ENCODE assay signal across 8 cellular contexts in genomic region chr11:116927163-116927772, GRCh38.
DNase-seq lines count a peak whose midpoint lies in the region; ATAC-seq and TF ChIP-seq lines count a peak whose summit lies in the region.

No MANE protein-coding gene starts in this region.

- no peak overlapping the region for H3K23ac ChIP-seq in mesendoderm (ENCODE audit: low read length)

- H3K36me3 ChIP-seq in heart left ventricle (peaks cover 0 to 32% (median 19%) of the 10 kb centered on the region in 9 donors), transverse colon (peaks cover 0 to 13% (median 0%) of the 10 kb centered on the region in 4 donors), mesendoderm (ENCODE audit: control insufficient read depth, insufficient read depth, low read length) (peaks cover 2% of the 10 kb centered on the region)

- no peak for DNase-seq in heart left ventricle
- DNase-seq in left cardiac atrium: no peak
- peak; percentile 24 to 45 for DNase-seq in activated CD4-positive, alpha-beta T cell treated with anti-CD3 and anti-CD28 coated beads, Interleukin-2, amount 50 U/mL, for 48 hours
- no peak for DNase-seq in foreskin fibroblast
- DNase-seq in transverse colon: peak; percentile 34
- no peak for DNase-seq in NK-92 (lab: John Stamatoyannopoulos, UW; ENCODE audit: unreplicated experiment)
- no peak for DNase-seq in mesendoderm
- DNase-seq in epidermal melanocyte (ENCODE audit: insufficient read length, low spot score): no peak

- H3K4me3 ChIP-seq in heart left ventricle: no peak overlapping the region
- H3K4me3 ChIP-seq in foreskin fibroblast (ENCODE audit: low read depth in 1 of 2, low read length in 2 of 2): no peak overlapping the region
- no peak overlapping the region for H3K4me3 ChIP-seq in transverse colon
- no peak overlapping the region for H3K4me3 ChIP-seq in mesendoderm (ENCODE audit: low read length)

- H3K56ac ChIP-seq in mesendoderm (ENCODE audit: low read length): no peak overlapping the region

- no peak overlapping the region for H3K4me2 ChIP-seq in mesendoderm (ENCODE audit: low read length)

- H3K27ac ChIP-seq in heart left ventricle (peak overlapping the region in 1 of 12 donors; percentile 82), transverse colon (peak overlapping the region in 2 of 4 donors; percentile 22 to 23), mesendoderm (ENCODE audit: low read depth, low read length) (no peak overlapping the region)

- H3K4me1 ChIP-seq in heart left ventricle: peaks cover 12 to 81% (median 47%) of the 10 kb centered on the region in 12 donors
- H3K4me1 ChIP-seq in transverse colon: peaks cover 15 to 39% (median 24%) of the 10 kb centered on the region in 4 donors
- no peaks in the 10 kb centered on the region for H3K4me1 ChIP-seq in mesendoderm (ENCODE audit: control insufficient read depth, low read depth, low read length)

- no peaks in the 10 kb centered on the region for H3K9me3 ChIP-seq in heart left ventricle
- no peaks in the 10 kb centered on the region for H3K9me3 ChIP-seq in transverse colon

- H3K4ac ChIP-seq in mesendoderm (ENCODE audit: low read depth, low read length): no peak overlapping the region

- H2BK120ac ChIP-seq in mesendoderm (ENCODE audit: low read depth, low read length): no peak overlapping the region

- H3K79me2 ChIP-seq in mesendoderm (ENCODE audit: control insufficient read depth, insufficient read depth, low read length): no peaks in the 10 kb centered on the region

- H3K27me3 ChIP-seq in heart left ventricle (no peaks in the 10 kb centered on the region), transverse colon (no peaks in the 10 kb centered on the region), mesendoderm (ENCODE audit: insufficient read depth, low read length, poor library complexity) (no peaks in the 10 kb centered on the region)

- 56 to 71% (median 60%) methylated on average over 6 of the region's 6 CpGs for WGBS in heart left ventricle, 4 donors
- 75 to 88% methylated on average over 6 of the region's 6 CpGs for WGBS in transverse colon (ENCODE audit: low coverage in 1 of 2), 2 donors
- WGBS in mesendoderm (ENCODE audit: extremely low coverage, insufficient coverage, low lambda C conversion rate): no CpG with 5 or more reads among the region's 6 CpGs

- H2BK5ac ChIP-seq in mesendoderm (ENCODE audit: low read length): no peak overlapping the region

- in situ Hi-C loops in transverse colon (cut with MboI; ENCODE audit: low pct_ligation_motif_present in 1 of 4, low pct_unique_long_range_greater_than_20kb in 1 of 4, low sequenced_read_pairs in 3 of 4): no loop called here

- TF ChIP-seq EP300 in transverse colon (IDR thresholded peaks at IDR 0.05; ENCODE audit: low read depth): no peak

- intact Hi-C loops in heart left ventricle (cut with DNase I) (loop anchor here in 1 of 10 donors (5.0 kb wide), 1 partner anchor 170 kb away; the partner anchor contains the start of gene SIK3), left cardiac atrium (cut with DNase I) (no loop called here), transverse colon (cut with DNase I; ENCODE audit: low total_unique reads) (no loop called here)

- H2BK15ac ChIP-seq in mesendoderm (replicated peaks; ENCODE audit: low read depth): no peak overlapping the region

- no peak overlapping the region for H2AK5ac ChIP-seq in mesendoderm (ENCODE audit: low read length)

- ATAC-seq in heart left ventricle (no peak), left cardiac atrium (no peak)

- TF ChIP-seq POLR2A in heart left ventricle (IDR thresholded peaks at IDR 0.05) (no peak), transverse colon (IDR thresholded peaks at IDR 0.05) (no peak)

- H3K18ac ChIP-seq in mesendoderm (ENCODE audit: low read length): no peak overlapping the region

- no peak overlapping the region for H4K8ac ChIP-seq in mesendoderm (ENCODE audit: low read depth, low read length)

- no peaks in the 10 kb centered on the region for H3K79me1 ChIP-seq in mesendoderm (ENCODE audit: low read length)

- H4K5ac ChIP-seq in mesendoderm (ENCODE audit: low read length): no peak overlapping the region

- TF ChIP-seq CTCF in heart left ventricle (IDR thresholded peaks at IDR 0.05): peak in 11 of 12 donors; percentile 11 to 43 (median 27)
- TF ChIP-seq CTCF in foreskin fibroblast (IDR thresholded peaks at IDR 0.05; ENCODE audit: low read depth, low read length): peak; percentile 25
- peak in 4 of 5 experiments; percentile 23 to 42 (median 27) for TF ChIP-seq CTCF in transverse colon (IDR thresholded peaks at IDR 0.05)

- no peak overlapping the region for H3K9ac ChIP-seq in mesendoderm (ENCODE audit: low read length)

Comparison
In these comparisons a context has a peak if more than half of its experiments do, and no peak if none do; other contexts are left out.
1. DNase-seq: peak in activated CD4-positive, alpha-beta T cell treated with anti-CD3 and anti-CD28 coated beads, Interleukin-2, amount 50 U/mL, for 48 hours (2 of 2) and transverse colon (single experiment); none in heart left ventricle (0 of 5), left cardiac atrium (single experiment), foreskin fibroblast (0 of 2), NK-92 (single experiment), mesendoderm (single experiment) and epidermal melanocyte (single experiment).
2. Peak in every context shown above with its lines, with median percentiles within 50 percentile points of each other: CTCF ChIP-seq.